19 cellular contexts compared by ENCODE assay signal in the genomic region with DNA sequence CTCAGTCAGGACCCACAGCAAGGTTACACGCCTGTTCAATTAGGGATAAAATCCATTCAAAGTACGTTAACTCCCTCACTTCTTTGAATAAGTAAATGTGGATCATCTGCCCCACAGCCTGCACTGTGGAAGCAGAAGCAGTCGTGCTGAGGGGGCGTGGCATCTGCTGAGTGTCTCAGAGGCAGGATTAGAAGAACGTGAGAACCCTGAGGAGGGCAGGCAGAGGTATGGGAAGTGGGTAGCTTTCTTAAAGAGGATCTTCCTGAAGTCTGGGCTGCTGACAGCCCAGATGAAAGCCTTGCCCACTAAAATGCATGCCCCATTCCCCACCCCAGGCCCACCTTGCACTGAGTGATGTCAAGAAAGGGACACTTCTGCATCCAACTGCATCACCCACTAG. TPM values are rescaled to one million over a fixed set of nuclear protein-coding genes. Genes with fewer than 3 reads are reported as not detected.
DNase-seq lines count a peak whose midpoint lies in the region; ATAC-seq and TF ChIP-seq lines count a peak whose summit lies in the region.
"Had no signal": no experiment of that assay in that cellular context is flagged by ENCODE, and none has a peak within 500 bp of the region (broad histone marks: within the 10 kb centered on the region; RNA-seq: fewer than 3 reads in every experiment).

No MANE protein-coding gene starts in this region.

- H3K9me3 ChIP-seq in HAP-1, result no peaks in the 10 kb centered on the region
- no peaks in the 10 kb centered on the region for H3K9me3 ChIP-seq in adipocyte (ENCODE audit: control insufficient read depth, low read length)
- H3K9me3 ChIP-seq in MG63, result no peaks in the 10 kb centered on the region
- H3K9me3 ChIP-seq: body of pancreas, lower lobe of right lung, thyroid gland had no signal

- DNase-seq in HAP-1 (ENCODE audit: low spot score in 2 of 2) (peak; percentile 31 to 69), NCI-H2227 (lab: John Stamatoyannopoulos, UW; ENCODE audit: unreplicated experiment) (peak; percentile 40), adipocyte (ENCODE audit: low read depth) (peak; percentile 41), MG63 (no peak), type B pancreatic cell (ENCODE audit: extremely low spot score, unreplicated experiment) (no peak)
- DNase-seq in activated naive CD4-positive, alpha-beta T cell treated with anti-CD3 and anti-CD28 coated beads, Interleukin-2, amount 50 U/mL, for 16 hours, result no peak
- DNase-seq: activated gamma-delta T cell treated with Interleukin-2 at 50 U/mL for 16 hours; body of pancreas; EL; lower lobe of right lung; naive thymus-derived CD8-positive, alpha-beta T cell; NCI-H1417; NCI-H526 treated with DMSO at 0.1 percent for 48 hours; T-helper 9 cell had no signal

- no peaks in the 10 kb centered on the region for H3K9me3 Mint-ChIP-seq in nephron
- H3K9me3 Mint-ChIP-seq in type B pancreatic cell, result no peaks in the 10 kb centered on the region
- H3K9me3 Mint-ChIP-seq: naive thymus-derived CD8-positive, alpha-beta T cell had no signal

- H3K27ac Mint-ChIP-seq in nephron (peak overlapping the region in 2 of 3 experiments; percentile 8 to 58), type B pancreatic cell (no peak overlapping the region)

- no peak overlapping the region for H3K4me3 Mint-ChIP-seq in nephron
- no peak overlapping the region for H3K4me3 Mint-ChIP-seq in type B pancreatic cell
- H3K4me3 Mint-ChIP-seq: naive thymus-derived CD8-positive, alpha-beta T cell had no signal

- H3K36me3 ChIP-seq in HAP-1 (replicated peaks), result no peaks in the 10 kb centered on the region
- H3K36me3 ChIP-seq in adipocyte (ENCODE audit: control insufficient read depth, insufficient read depth, low read length, severe bottlenecking), result no peaks in the 10 kb centered on the region
- H3K36me3 ChIP-seq in MG63, result no peaks in the 10 kb centered on the region
- H3K36me3 ChIP-seq: lower lobe of right lung, thyroid gland had no signal

- peaks cover 6% of the 10 kb centered on the region for H3K27me3 Mint-ChIP-seq in nephron (ENCODE audit: low read depth)
- H3K27me3 Mint-ChIP-seq in type B pancreatic cell, result no peaks in the 10 kb centered on the region

- H3K36me3 Mint-ChIP-seq in nephron (ENCODE audit: low read depth), result no peaks in the 10 kb centered on the region
- no peaks in the 10 kb centered on the region for H3K36me3 Mint-ChIP-seq in type B pancreatic cell
- H3K36me3 Mint-ChIP-seq: naive thymus-derived CD8-positive, alpha-beta T cell had no signal

- H3K4me1 ChIP-seq in HAP-1 (no peaks in the 10 kb centered on the region), adipocyte (ENCODE audit: control insufficient read depth, insufficient read depth, low read length) (no peaks in the 10 kb centered on the region)
- H3K4me1 ChIP-seq: body of pancreas had no signal

- H3K4me3 ChIP-seq in HAP-1, result no peak overlapping the region
- no peak overlapping the region for H3K4me3 ChIP-seq in adipocyte (ENCODE audit: low read length)
- H3K4me3 ChIP-seq in MG63, result no peak overlapping the region
- H3K4me3 ChIP-seq: body of pancreas, dorsolateral prefrontal cortex, lower lobe of right lung, thyroid gland had no signal

- H3K9ac ChIP-seq in adipocyte (ENCODE audit: low read length), result no peak overlapping the region

- H3K4me1 Mint-ChIP-seq in nephron (peaks cover 32% of the 10 kb centered on the region), type B pancreatic cell (ENCODE audit: unreplicated experiment) (peaks cover 35% of the 10 kb centered on the region)
- H3K4me1 Mint-ChIP-seq: naive thymus-derived CD8-positive, alpha-beta T cell had no signal

- H3K27me3 ChIP-seq in HAP-1 (ENCODE audit: low read depth) (peaks cover 9% of the 10 kb centered on the region), adipocyte (replicated peaks; ENCODE audit: control insufficient read depth, insufficient read depth, low read length) (peaks cover 22% of the 10 kb centered on the region), MG63 (no peaks in the 10 kb centered on the region)
- H3K27me3 ChIP-seq: body of pancreas, thyroid gland had no signal

- ATAC-seq in GM19455 (IDR thresholded peaks at IDR 0.05; ENCODE audit: unreplicated experiment), result no peak
- ATAC-seq: body of pancreas; lower lobe of right lung; naive thymus-derived CD8-positive, alpha-beta T cell had no signal

- in situ Hi-C loops in HAP-1 (cut with MboI; ENCODE audit: low sequenced_read_pairs), result no loop called here

- TF ChIP-seq CTCF in nephron (IDR thresholded peaks at IDR 0.05; ENCODE audit: unreplicated experiment in 3 of 3) (no peak), type B pancreatic cell (conservative IDR thresholded peaks at IDR 0.05) (no peak)

RNA-seq across cellular contexts. Expression of a gene that starts 28.5 kb away (rescaled TPM):
- total RNA-seq in MG63 (2014; rRNA removed; shearing (Covaris generic); ENCODE audit: low replicate concordance), result not detected in 2 replicates
- total RNA-seq in type B pancreatic cell (ENCODE audit: low replicate concordance), result 20.5 and 685 TPM in 2 replicates
- total RNA-seq: activated CD8-positive, alpha-beta memory T cell treated with anti-CD3 and anti-CD28 coated beads for 36 hours; lower lobe of right lung; naive thymus-derived CD8-positive, alpha-beta T cell had no signal

Comparison
In these comparisons a context has a peak if more than half of its experiments do, and no peak if none do; other contexts are left out.
1. DNase-seq: peak in HAP-1 (2 of 2), NCI-H2227 (single experiment) and adipocyte (single experiment); none in MG63 (single experiment), type B pancreatic cell (single experiment) and activated naive CD4-positive, alpha-beta T cell treated with anti-CD3 and anti-CD28 coated beads, Interleukin-2, amount 50 U/mL, for 16 hours (single experiment).
2. RNA of a gene that starts 28.5 kb away (total RNA-seq): 20.5 to 685 TPM in type B pancreatic cell; not detected in MG63; every median in the first group is over 10 times any median in the second.